26 cellular contexts compared by ENCODE assay signal in genomic region chr7:79078273-79078672, GRCh38.
DNase-seq lines count a peak whose midpoint lies in the region; ATAC-seq, FAIRE-seq and TF ChIP-seq lines count a peak whose summit lies in the region.
"Had no signal": no experiment of that assay in that cellular context is flagged by ENCODE, and none has a peak within 500 bp of the region (broad histone marks: within the 10 kb centered on the region; RNA-seq: fewer than 3 reads in every experiment).

No MANE protein-coding gene starts in this region.

- TF ChIP-seq CTCF in left lung (IDR thresholded peaks at IDR 0.05): no peak
- no peak for TF ChIP-seq CTCF in progenitor cell of endocrine pancreas (IDR thresholded peaks at IDR 0.05; ENCODE audit: unreplicated experiment)
- TF ChIP-seq CTCF in gastroesophageal sphincter (IDR thresholded peaks at IDR 0.05): no peak

- H3K27ac Mint-ChIP-seq in progenitor cell of endocrine pancreas: peak overlapping the region; percentile 50
- H3K27ac Mint-ChIP-seq: CD14-positive monocyte; CD4-positive, alpha-beta memory T cell; CD4-positive, CD25-positive, alpha-beta regulatory T cell; CD8-positive, alpha-beta memory T cell had no signal

- DNase-seq in left lung (no peak), progenitor cell of endocrine pancreas (ENCODE audit: low spot score, unreplicated experiment) (no peak), COLO668 (lab: John Stamatoyannopoulos, UW; ENCODE audit: unreplicated experiment) (no peak)
- DNase-seq in NK-92 treated with Interleukin-12 subunit alpha and Interleukin-12 subunit beta, amount 100 ng/mL, for 24 hours (lab: John Stamatoyannopoulos, UW): no peak
- DNase-seq: 8988T; ACHN; BE2C; C1 segment of cervical spinal cord; CD4-positive, alpha-beta memory T cell; CD4-positive, CD25-positive, alpha-beta regulatory T cell; CD8-positive, alpha-beta memory T cell; DMS 273 treated with DMSO at 0.1 percent for 48 hours; DMS153; DMS53; DMS79; DND-41; EL; GDM1 had no signal

- intact Hi-C loops in left lung (cut with DNase I): no loop called here

- peaks cover 1% of the 10 kb centered on the region for H3K36me3 Mint-ChIP-seq in progenitor cell of endocrine pancreas (ENCODE audit: insufficient read depth)
- H3K36me3 Mint-ChIP-seq: CD14-positive monocyte; CD4-positive, alpha-beta memory T cell; CD4-positive, CD25-positive, alpha-beta regulatory T cell; CD8-positive, alpha-beta memory T cell had no signal

- H3K4me1 ChIP-seq in left lung (no peaks in the 10 kb centered on the region), gastroesophageal sphincter (no peaks in the 10 kb centered on the region)
- H3K4me1 ChIP-seq: BE2C, BLaER1 had no signal

- no peak overlapping the region for H3K4me3 ChIP-seq in left lung
- H3K4me3 ChIP-seq in gastroesophageal sphincter: no peak overlapping the region
- H3K4me3 ChIP-seq: BLaER1, GM12878 had no signal

- no peaks in the 10 kb centered on the region for H3K27me3 ChIP-seq in left lung
- H3K27me3 ChIP-seq in gastroesophageal sphincter: no peaks in the 10 kb centered on the region
- H3K27me3 ChIP-seq: BE2C, BLaER1 had no signal

- no peak overlapping the region for H3K27ac ChIP-seq in left lung
- no peak overlapping the region for H3K27ac ChIP-seq in gastroesophageal sphincter
- H3K27ac ChIP-seq: BLaER1 had no signal

- peaks cover 18% of the 10 kb centered on the region for H3K9me3 Mint-ChIP-seq in progenitor cell of endocrine pancreas (ENCODE audit: low read depth)

- no peak for TF ChIP-seq POLR2A in gastroesophageal sphincter (IDR thresholded peaks at IDR 0.05)

- peak; percentile 66 for FAIRE-seq in islet of Langerhans (lab: Jason Lieb, UNC)
- FAIRE-seq: A204.1, GM12878, GM12892, GM18507 had no signal

- peaks cover 5% of the 10 kb centered on the region for H3K27me3 Mint-ChIP-seq in progenitor cell of endocrine pancreas
- H3K27me3 Mint-ChIP-seq: CD4-positive, alpha-beta memory T cell; CD4-positive, CD25-positive, alpha-beta regulatory T cell; CD8-positive, alpha-beta memory T cell had no signal

- ATAC-seq in left lung (peak; percentile 17), gastroesophageal sphincter (no peak)
- ATAC-seq: GM12878 had no signal

- H3K9me3 ChIP-seq in left lung (no peaks in the 10 kb centered on the region), gastroesophageal sphincter (no peaks in the 10 kb centered on the region)
- H3K9me3 ChIP-seq: BE2C, BLaER1 had no signal

- 27 to 100% methylated on average over 1 of the region's 1 CpG for WGBS in gastroesophageal sphincter (ENCODE audit: low coverage in 1 of 2), 2 donors

- no peak for TF ChIP-seq EP300 in gastroesophageal sphincter (IDR thresholded peaks at IDR 0.05)

- no peak overlapping the region for H3K4me3 Mint-ChIP-seq in progenitor cell of endocrine pancreas (ENCODE audit: low read depth)
- H3K4me3 Mint-ChIP-seq: CD14-positive monocyte; CD4-positive, alpha-beta memory T cell; CD4-positive, CD25-positive, alpha-beta regulatory T cell; CD8-positive, alpha-beta memory T cell had no signal

- H3K36me3 ChIP-seq in left lung (no peaks in the 10 kb centered on the region), gastroesophageal sphincter (no peaks in the 10 kb centered on the region)
- H3K36me3 ChIP-seq: BE2C, BLaER1 had no signal

- H3K4me1 Mint-ChIP-seq in progenitor cell of endocrine pancreas (ENCODE audit: low read depth): peaks cover 31% of the 10 kb centered on the region
- H3K4me1 Mint-ChIP-seq: CD14-positive monocyte; CD4-positive, alpha-beta memory T cell; CD4-positive, CD25-positive, alpha-beta regulatory T cell; CD8-positive, alpha-beta memory T cell had no signal
